In genomic region chr7:12257582-12257981, GRCh38 we compare ENCODE assay signal across 9 cellular contexts. TPM values are rescaled to one million over a fixed set of nuclear protein-coding genes. Genes with fewer than 3 reads are reported as not detected.
DNase-seq lines count a peak whose midpoint lies in the region; ATAC-seq, FAIRE-seq and TF ChIP-seq lines count a peak whose summit lies in the region.
"Had no signal": no experiment of that assay in that cellular context is flagged by ENCODE, and none has a peak within 500 bp of the region (broad histone marks: within the 10 kb centered on the region; RNA-seq: fewer than 3 reads in every experiment).

No MANE protein-coding gene starts in this region.

- POLR2A ChIA-PET in activated CD4-positive, alpha-beta T cell treated with anti-CD3 and anti-CD28 coated beads for 36 hours (lab: Charles Lee), result interaction anchor here (0.6 to 1.0 kb wide), 2 partner anchors 47 to 1073 kb away, joined by 3 read pairs; partner anchors contain the start of gene TMEM106B
- POLR2A ChIA-PET in naive thymus-derived CD4-positive, alpha-beta T cell (lab: Charles Lee), result interaction anchor here (0.8 to 2.8 kb wide), 3 partner anchors 34 to 47 kb away, joined by 3 to 20 read pairs (median 5); partner anchors contain the start of gene TMEM106B

- no peak for FAIRE-seq in frontal cortex (lab: Jason Lieb, UNC)

- H3K27ac Mint-ChIP-seq in activated CD4-positive, alpha-beta T cell treated with anti-CD3 and anti-CD28 coated beads for 36 hours, result no peak overlapping the region
- no peak overlapping the region for H3K27ac Mint-ChIP-seq in GM23338
- H3K27ac Mint-ChIP-seq in naive thymus-derived CD4-positive, alpha-beta T cell, result no peak overlapping the region

- intact Hi-C loops in activated CD4-positive, alpha-beta T cell treated with anti-CD3 and anti-CD28 coated beads for 36 hours (cut with DNase I, micrococcal nuclease), result loop anchor here (1.0 to 5.0 kb wide), 4 partner anchors 46 to 430 kb away; partner anchors contain the start of genes ARL4A (in 2 of the 2) and TMEM106B (in 2 of the 2)
- intact Hi-C loops in naive thymus-derived CD4-positive, alpha-beta T cell (cut with micrococcal nuclease), result loop anchor here (1.0 to 5.0 kb wide), 7 partner anchors 15 to 429 kb away; partner anchors contain the start of genes TMEM106B (in 2 of the 2) and VWDE (in 1 of the 2)

- ATAC-seq in activated CD4-positive, alpha-beta T cell treated with anti-CD3 and anti-CD28 coated beads for 36 hours, result peak; percentile 95
- no peak for ATAC-seq in GM23338
- peak; percentile 97 for ATAC-seq in naive thymus-derived CD4-positive, alpha-beta T cell

- H3K4me1 ChIP-seq in GM23338 (ENCODE audit: insufficient read depth), result no peaks in the 10 kb centered on the region
- H3K4me1 ChIP-seq in naive thymus-derived CD4-positive, alpha-beta T cell (ENCODE audit: control insufficient read depth in 2 of 2, insufficient read depth in 2 of 2, low read length in 2 of 2), result peaks cover 23% of the 10 kb centered on the region in 2 donors

- no peaks in the 10 kb centered on the region for H3K27me3 ChIP-seq in GM23338 (ENCODE audit: insufficient read depth)
- H3K27me3 ChIP-seq in naive thymus-derived CD4-positive, alpha-beta T cell (ENCODE audit: control insufficient read depth in 2 of 2, insufficient read depth in 2 of 2, low read length in 2 of 2), result no peaks in the 10 kb centered on the region

- no peaks in the 10 kb centered on the region for H3K36me3 ChIP-seq in GM23338 (ENCODE audit: insufficient read depth)
- no peaks in the 10 kb centered on the region for H3K36me3 ChIP-seq in naive thymus-derived CD4-positive, alpha-beta T cell (ENCODE audit: control insufficient read depth in 2 of 3, insufficient read depth in 3 of 3, low read length in 3 of 3)

- H3F3A ChIP-seq in GM23338 (replicated peaks; ENCODE audit: low read depth), result no peaks in the 10 kb centered on the region

- CTCF ChIA-PET in activated CD4-positive, alpha-beta T cell treated with anti-CD3 and anti-CD28 coated beads for 36 hours (lab: Charles Lee), result no interaction called here
- CTCF ChIA-PET in naive thymus-derived CD4-positive, alpha-beta T cell (lab: Charles Lee), result interaction anchor here (0.9 kb wide), 1 partner anchor 46 kb away, joined by 4 read pairs; the partner anchor contains the start of gene TMEM106B

- H3K4me3 ChIP-seq in GM23338, result no peak overlapping the region
- peak overlapping the region; percentile 26 for H3K4me3 ChIP-seq in naive thymus-derived CD4-positive, alpha-beta T cell (ENCODE audit: low read length)

- H3K9me3 Mint-ChIP-seq in activated CD4-positive, alpha-beta T cell treated with anti-CD3 and anti-CD28 coated beads for 36 hours (ENCODE audit: low read depth), result peaks cover 7% of the 10 kb centered on the region
- H3K9me3 Mint-ChIP-seq in GM23338, result peaks cover 9% of the 10 kb centered on the region; the same call in 1 of the 3 replicates
- peaks cover 0 to 16% (median 4%) of the 10 kb centered on the region in 11 donors for H3K9me3 Mint-ChIP-seq in naive thymus-derived CD4-positive, alpha-beta T cell

- H3K9me2 ChIP-seq in GM23338 (ENCODE audit: insufficient read depth), result no peaks in the 10 kb centered on the region

- H4K20me1 ChIP-seq in GM23338 (replicated peaks; ENCODE audit: insufficient read depth), result no peaks in the 10 kb centered on the region

- H3K4me1 Mint-ChIP-seq in activated CD4-positive, alpha-beta T cell treated with anti-CD3 and anti-CD28 coated beads for 36 hours, result peaks cover 8% of the 10 kb centered on the region
- no peaks in the 10 kb centered on the region for H3K4me1 Mint-ChIP-seq in GM23338
- H3K4me1 Mint-ChIP-seq in naive thymus-derived CD4-positive, alpha-beta T cell, result peaks cover 0 to 12% (median 9%) of the 10 kb centered on the region in 7 donors

- no peak overlapping the region for H3K27ac ChIP-seq in GM23338 (ENCODE audit: low read depth)
- peak overlapping the region; percentile 28 for H3K27ac ChIP-seq in naive thymus-derived CD4-positive, alpha-beta T cell (ENCODE audit: low read depth, low read length)
- H3K27ac ChIP-seq: C4-2B had no signal

- no peak overlapping the region for H3K4me3 Mint-ChIP-seq in activated CD4-positive, alpha-beta T cell treated with anti-CD3 and anti-CD28 coated beads for 36 hours
- H3K4me3 Mint-ChIP-seq in GM23338, result no peak overlapping the region
- no peak overlapping the region for H3K4me3 Mint-ChIP-seq in naive thymus-derived CD4-positive, alpha-beta T cell

- no peaks in the 10 kb centered on the region for H3K79me2 ChIP-seq in GM23338 (replicated peaks; ENCODE audit: insufficient read depth)

- H3K4me2 ChIP-seq in GM23338, result no peak overlapping the region

- peak; percentile 30 for DNase-seq in activated CD4-positive, alpha-beta T cell treated with anti-CD3 and anti-CD28 coated beads for 36 hours
- no peak for DNase-seq in activated CD4-positive, alpha-beta T cell treated with anti-CD3 and anti-CD28 coated beads for 1 hour
- no peak for DNase-seq in GM23338 (ENCODE audit: low spot score)
- DNase-seq in LoVo (ENCODE audit: low spot score), result peak; percentile 39
- DNase-seq in astrocyte of the hippocampus (ENCODE audit: low read depth, low spot score), result peak; percentile 65
- DNase-seq in naive thymus-derived CD4-positive, alpha-beta T cell, result peak in 8 of 9 donors; percentile 31 to 80 (median 72)
- no peak for DNase-seq in UCSD-AML1 (lab: John Stamatoyannopoulos, UW; ENCODE audit: unreplicated experiment)
- no peak for DNase-seq in frontal cortex (ENCODE audit: low spot score in 2 of 2)

- no peak for TF ChIP-seq CTCF in GM23338 (conservative IDR thresholded peaks at IDR 0.05; ENCODE audit: low read depth in 2 of 2)

- H3K27me3 Mint-ChIP-seq in activated CD4-positive, alpha-beta T cell treated with anti-CD3 and anti-CD28 coated beads for 36 hours, result no peaks in the 10 kb centered on the region
- no peaks in the 10 kb centered on the region for H3K27me3 Mint-ChIP-seq in GM23338 (ENCODE audit: insufficient read depth, low read depth, poor library complexity)
- peaks cover 0 to 3% (median 0%) of the 10 kb centered on the region in 5 donors for H3K27me3 Mint-ChIP-seq in naive thymus-derived CD4-positive, alpha-beta T cell

- H3K9me3 ChIP-seq in naive thymus-derived CD4-positive, alpha-beta T cell (ENCODE audit: control insufficient read depth in 2 of 3, low read length in 3 of 3), result no peaks in the 10 kb centered on the region

- H3K36me3 Mint-ChIP-seq in activated CD4-positive, alpha-beta T cell treated with anti-CD3 and anti-CD28 coated beads for 36 hours (ENCODE audit: low read depth), result peaks cover 8% of the 10 kb centered on the region
- no peaks in the 10 kb centered on the region for H3K36me3 Mint-ChIP-seq in GM23338 (ENCODE audit: low read depth)
- peaks cover under 1 to 18% (median 5%) of the 10 kb centered on the region in 5 donors for H3K36me3 Mint-ChIP-seq in naive thymus-derived CD4-positive, alpha-beta T cell

- peak overlapping the region; percentile 60; the same call in 1 of the 2 replicates for H2AFZ ChIP-seq in GM23338

TF ChIP-seq in GM23338, 12 proteins besides CTCF, POLR2A, EP300 and RAD21 (continues in another document):
- no peak for TF ChIP-seq REST (IDR thresholded peaks at IDR 0.05; ENCODE audit: unreplicated experiment)

RNA-seq across cellular contexts. Expression of gene TMEM106B, which starts 46.5 kb away (rescaled TPM):
- total RNA-seq in activated CD4-positive, alpha-beta T cell treated with anti-CD3 and anti-CD28 coated beads for 36 hours, result 10 to 100 TPM; 21.6 to 25.3 TPM
- 36.1 and 42.8 TPM in 2 replicates for total RNA-seq in GM23338 (2014; rRNA removed; shearing (Covaris generic))
- 20.1 and 21.1 TPM in 2 replicates for polyA plus RNA-seq in GM23338 (2016; fragmentation: Nextera tagmentation; extraction: Ambion mirVana)
- total RNA-seq in naive thymus-derived CD4-positive, alpha-beta T cell, result 10 to 100 TPM; 22.8 to 69.2 (median 40.1) TPM
- 10 to 100 TPM; 31.4 to 48.1 TPM for polyA plus RNA-seq in naive thymus-derived CD4-positive, alpha-beta T cell
- total RNA-seq in frontal cortex, result 46.5 TPM

Comparison
In these comparisons a context has a peak if more than half of its experiments do, and no peak if none do; other contexts are left out.
1. DNase-seq: peak in activated CD4-positive, alpha-beta T cell treated with anti-CD3 and anti-CD28 coated beads for 36 hours (single experiment), LoVo (single experiment), astrocyte of the hippocampus (single experiment) and naive thymus-derived CD4-positive, alpha-beta T cell (8 of 9); none in activated CD4-positive, alpha-beta T cell treated with anti-CD3 and anti-CD28 coated beads for 1 hour (single experiment), GM23338 (single experiment), UCSD-AML1 (single experiment) and frontal cortex (0 of 2).